18 cellular contexts compared by ENCODE assay signal in the genomic region with DNA sequence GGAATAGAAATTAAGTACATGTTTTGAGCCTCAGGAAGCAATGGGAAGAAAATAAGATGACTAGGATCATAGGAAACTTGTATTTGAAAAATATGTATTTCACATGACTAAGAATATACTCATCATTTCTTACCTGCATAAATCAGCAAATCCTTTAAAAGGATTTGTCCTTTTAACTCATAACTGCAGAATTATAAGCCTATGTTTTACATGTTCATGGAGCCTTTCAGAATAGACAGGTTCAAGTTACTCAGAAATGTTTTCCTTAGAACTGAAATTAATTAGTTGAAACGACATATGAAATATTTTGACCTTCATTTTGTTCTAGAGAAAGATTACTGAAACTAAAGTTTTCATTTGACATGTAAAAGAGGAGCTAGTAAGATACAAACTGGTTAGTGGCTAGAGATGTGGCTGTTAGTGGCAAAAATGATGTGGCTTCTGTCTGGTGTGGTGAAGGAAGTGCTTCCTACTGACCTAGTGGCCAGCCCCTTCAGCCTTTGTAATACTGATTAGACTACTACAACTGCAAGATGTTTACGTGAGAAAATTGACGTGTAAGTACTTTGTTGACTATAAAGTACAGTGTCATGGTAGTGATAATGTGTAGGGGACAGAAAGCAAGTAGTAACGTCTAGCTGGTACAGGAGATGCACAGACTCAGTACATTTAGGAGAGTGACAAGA. TPM values are rescaled to one million over a fixed set of nuclear protein-coding genes. Genes with fewer than 3 reads are reported as not detected.
DNase-seq lines count a peak whose midpoint lies in the region; ATAC-seq, FAIRE-seq and TF ChIP-seq lines count a peak whose summit lies in the region.
"Had no signal": no experiment of that assay in that cellular context is flagged by ENCODE, and none has a peak within 500 bp of the region (broad histone marks: within the 10 kb centered on the region; RNA-seq: fewer than 3 reads in every experiment).

No MANE protein-coding gene starts in this region.

- no peak for TF ChIP-seq POLR2A in HepG2 (IDR thresholded peaks at IDR 0.05; ENCODE audit: insufficient read depth in 1 of 2, low read depth in 2 of 2, low read length in 2 of 2)
- TF ChIP-seq POLR2A in right lobe of liver (IDR thresholded peaks at IDR 0.05) = no peak

- H3K36me3 Mint-ChIP-seq in activated CD4-positive, alpha-beta memory T cell treated with anti-CD3 and anti-CD28 coated beads, Interleukin-2, amount 10 ng/mL, durations not matched to agents 7 days and 5 days (ENCODE audit: low read depth) = peaks cover 51% of the 10 kb centered on the region

- DNase-seq in HepG2 (ENCODE audit: low spot score) (no peak), right lobe of liver (no peak), foreskin keratinocyte (peak in 1 of 2 donors; percentile 14), urothelium cell line (ENCODE audit: low spot score) (no peak), MM.1S (no peak), A172 (ENCODE audit: low spot score) (no peak), G401 (ENCODE audit: low spot score) (no peak)
- DNase-seq in activated CD4-positive, alpha-beta memory T cell treated with anti-CD3 and anti-CD28 coated beads, Interleukin-2, amount 10 ng/mL, durations not matched to agents 7 days and 5 days = no peak
- DNase-seq: amniotic stem cell; central memory CD4-positive, alpha-beta T cell; DMS153; foreskin melanocyte; mucosa of descending colon; NCI-H1105 treated with DMSO at 0.1 percent for 48 hours; ovary; PC-9 had no signal

- H3K4me1 ChIP-seq in HepG2 (ENCODE audit: insufficient read depth, low read length) (no peaks in the 10 kb centered on the region), right lobe of liver (no peaks in the 10 kb centered on the region), foreskin keratinocyte (peaks cover 9% of the 10 kb centered on the region), MM.1S (ENCODE audit: low read length) (no peaks in the 10 kb centered on the region)

- H3K27me3 ChIP-seq in HepG2 (ENCODE audit: control insufficient read depth in 1 of 2, insufficient read depth in 2 of 2, low read length in 2 of 2) = no peaks in the 10 kb centered on the region
- H3K27me3 ChIP-seq in right lobe of liver = no peaks in the 10 kb centered on the region
- no peaks in the 10 kb centered on the region for H3K27me3 ChIP-seq in foreskin keratinocyte
- H3K27me3 ChIP-seq in MM.1S (replicated peaks; ENCODE audit: insufficient read depth, low read length) = no peaks in the 10 kb centered on the region
- H3K27me3 ChIP-seq: ovary had no signal

- H3K4me3 Mint-ChIP-seq in activated CD4-positive, alpha-beta memory T cell treated with anti-CD3 and anti-CD28 coated beads, Interleukin-2, amount 10 ng/mL, durations not matched to agents 7 days and 5 days = no peak overlapping the region

- H4K20me1 ChIP-seq in HepG2 (ENCODE audit: insufficient read depth, low read length) (no peaks in the 10 kb centered on the region), MM.1S (ENCODE audit: insufficient read depth, low read length) (no peaks in the 10 kb centered on the region)

- intact Hi-C loops in HepG2 (cut with micrococcal nuclease; ENCODE audit: unreplicated experiment) (no loop called here), right lobe of liver (cut with DNase I) (loop anchor here in 1 of 2 donors (10.0 kb wide), 1 partner anchor 95 kb away; no protein-coding TSS in a partner anchor)

- CTCF ChIA-PET in HepG2 (lab: Yijun Ruan, JAX; ENCODE audit: low intra/inter-chr PET ratio, low total read pairs) = no interaction called here
- CTCF ChIA-PET in activated CD4-positive, alpha-beta memory T cell treated with anti-CD3 and anti-CD28 coated beads, Interleukin-2, amount 10 ng/mL, durations not matched to agents 7 days and 5 days (lab: Charles Lee) = interaction anchor here (1.1 to 2.0 kb wide), 4 partner anchors 9 to 324 kb away, joined by 4 to 7 read pairs (median 5); a partner anchor contains a TSS

- ATAC-seq in HepG2 (no peak), right lobe of liver (no peak), foreskin keratinocyte (peak; percentile 19)

- TF ChIP-seq RAD21 in HepG2 (CRISPR knock-in tag; IDR thresholded peaks at IDR 0.05) = no peak

- H3K9me3 ChIP-seq in HepG2 (ENCODE audit: low read length) (no peaks in the 10 kb centered on the region), right lobe of liver (no peaks in the 10 kb centered on the region), MM.1S (replicated peaks; ENCODE audit: insufficient read depth, low read length) (no peaks in the 10 kb centered on the region)
- H3K9me3 ChIP-seq: mucosa of descending colon, ovary had no signal

- H3K36me3 ChIP-seq in HepG2 (replicated peaks in 1 of 2; ENCODE audit: control insufficient read depth in 1 of 2, insufficient read depth in 2 of 2, low read length in 2 of 2) (peaks cover 5 to 63% of the 10 kb centered on the region in 2 experiments), right lobe of liver (peaks cover 0 to 79% (median 13%) of the 10 kb centered on the region in 4 donors), MM.1S (replicated peaks; ENCODE audit: insufficient read depth, low read length) (0 out of 2 replicates have a peak, but pooled peaks cover 2% of the 10 kb centered on the region)
- H3K36me3 ChIP-seq: ovary had no signal

- no peaks in the 10 kb centered on the region for H3K27me3 Mint-ChIP-seq in activated CD4-positive, alpha-beta memory T cell treated with anti-CD3 and anti-CD28 coated beads, Interleukin-2, amount 10 ng/mL, durations not matched to agents 7 days and 5 days

- H3K4me2 ChIP-seq in HepG2 (ENCODE audit: low read depth, low read length) = no peak overlapping the region
- no peak overlapping the region for H3K4me2 ChIP-seq in MM.1S (ENCODE audit: low read depth, low read length)
- H3K4me2 ChIP-seq: PC-9, smooth muscle cell had no signal

- H3K9ac ChIP-seq in HepG2 (ENCODE audit: insufficient read depth, low read depth, low read length) (no peak overlapping the region), MM.1S (ENCODE audit: low read length) (no peak overlapping the region)

- no peak for FAIRE-seq in HepG2 (lab: Jason Lieb, UNC)
- peak; percentile 59 for FAIRE-seq in urothelium cell line (lab: Jason Lieb, UNC)

- WGBS in HepG2 (ENCODE audit: low lambda C conversion rate) = 88% methylated on average over 4 of the region's 4 CpGs
- 62% methylated on average over 4 of the region's 4 CpGs for WGBS in right lobe of liver (ENCODE audit: insufficient coverage, low coverage, low lambda C conversion rate, missing lambda C conversion rate)

- TF ChIP-seq EP300 in HepG2 (IDR thresholded peaks at IDR 0.05; ENCODE audit: low read depth in 2 of 2, low read length in 2 of 2) (no peak), HepG2 (CRISPR knock-in tag; IDR thresholded peaks at IDR 0.05; ENCODE audit: borderline replicate concordance) (no peak)

- no peaks in the 10 kb centered on the region for H3K9me2 ChIP-seq in MM.1S (replicated peaks; ENCODE audit: insufficient read depth, low read length)

- POLR2A ChIA-PET in HepG2 (lab: Yijun Ruan, JAX) = no interaction called here
- POLR2A ChIA-PET in activated CD4-positive, alpha-beta memory T cell treated with anti-CD3 and anti-CD28 coated beads, Interleukin-2, amount 10 ng/mL, durations not matched to agents 7 days and 5 days (lab: Charles Lee) = interaction anchor here (1.0 to 1.4 kb wide), 2 partner anchors 322 to 324 kb away, joined by 4 read pairs; a partner anchor contains a TSS

- H3K4me1 Mint-ChIP-seq in activated CD4-positive, alpha-beta memory T cell treated with anti-CD3 and anti-CD28 coated beads, Interleukin-2, amount 10 ng/mL, durations not matched to agents 7 days and 5 days = peaks cover 11% of the 10 kb centered on the region

- H3K4me3 ChIP-seq in HepG2 (replicated peaks in 1 of 3; ENCODE audit: insufficient read depth in 1 of 3, low read depth in 2 of 3, low read length in 3 of 3) (no peak overlapping the region), right lobe of liver (no peak overlapping the region), MM.1S (ENCODE audit: low read length) (no peak overlapping the region)
- H3K4me3 ChIP-seq: mucosa of descending colon, ovary, PC-9, SK-N-MC, smooth muscle cell had no signal

- H3K27ac ChIP-seq in HepG2 (ENCODE audit: extremely low read length, insufficient read depth, low read length) = no peak overlapping the region
- H3K27ac ChIP-seq in right lobe of liver = no peak overlapping the region
- no peak overlapping the region for H3K27ac ChIP-seq in foreskin keratinocyte
- no peak overlapping the region for H3K27ac ChIP-seq in MM.1S (ENCODE audit: low read length)
- H3K27ac ChIP-seq: ovary, PC-9, SK-N-MC had no signal

- no peaks in the 10 kb centered on the region for H3K9me3 Mint-ChIP-seq in activated CD4-positive, alpha-beta memory T cell treated with anti-CD3 and anti-CD28 coated beads, Interleukin-2, amount 10 ng/mL, durations not matched to agents 7 days and 5 days

- TF ChIP-seq CTCF in HepG2 (CRISPR knock-in tag; IDR thresholded peaks at IDR 0.05) = no peak
- no peak for TF ChIP-seq CTCF in right lobe of liver (IDR thresholded peaks at IDR 0.05)
- no peak for TF ChIP-seq CTCF in foreskin keratinocyte (conservative IDR thresholded peaks at IDR 0.05)
- TF ChIP-seq CTCF in MM.1S (IDR thresholded peaks at IDR 0.05; ENCODE audit: low read length) = no peak

- no peaks in the 10 kb centered on the region for H3F3A ChIP-seq in MM.1S (ENCODE audit: insufficient read depth, low read length)

- H2AFZ ChIP-seq in HepG2 (ENCODE audit: low read length) (no peak overlapping the region), MM.1S (ENCODE audit: low read length) (no peak overlapping the region)
- H2AFZ ChIP-seq: PC-9 had no signal

- H3K79me2 ChIP-seq in HepG2 (ENCODE audit: insufficient read depth, low read length) = no peaks in the 10 kb centered on the region
- H3K79me2 ChIP-seq in MM.1S (ENCODE audit: low read length) = no peaks in the 10 kb centered on the region

- no TSS peak for BruUV-seq in HepG2 (replicated peaks; lab: Mats Ljungman, UMichigan)

- in situ Hi-C loops in HepG2 (cut with HindIII; ENCODE audit: extremely low pct_ligation_motif_present, low pct_unique_long_range_greater_than_20kb) (loop anchor here (10.0 kb wide), 1 partner anchor 95 kb away; no protein-coding TSS in a partner anchor), G401 (cut with HindIII; ENCODE audit: low sequenced_read_pairs) (no loop called here)

- peak overlapping the region; percentile 47 for H3K27ac Mint-ChIP-seq in activated CD4-positive, alpha-beta memory T cell treated with anti-CD3 and anti-CD28 coated beads, Interleukin-2, amount 10 ng/mL, durations not matched to agents 7 days and 5 days

RNA-seq across cellular contexts. Expression of a gene that starts 54.7 kb away (rescaled TPM):
- total RNA-seq in HepG2 (2016; rRNA removed; fragmentation: Illumina TruSeq; extraction: Trizol) = 7.1 and 9.4 TPM in 2 replicates
- 2.0 and 2.1 TPM in 2 replicates for total RNA-seq in HepG2 (2016; cell fraction: cytosol; rRNA removed; fragmentation: Illumina TruSeq; extraction: Trizol; ENCODE audit: low read depth)
- total RNA-seq in HepG2 (2016; cell fraction: insoluble cytoplasmic fraction; rRNA removed; fragmentation: Illumina TruSeq; extraction: Trizol) = 5.3 and 9.8 TPM in 2 replicates
- 2.5 and 3.3 TPM in 2 replicates for total RNA-seq in HepG2 (2016; cell fraction: membrane; rRNA removed; fragmentation: Illumina TruSeq; extraction: Trizol)
- 11.0 and 12.2 TPM in 2 replicates for total RNA-seq in HepG2 (2016; cell fraction: nucleus; rRNA removed; fragmentation: Illumina TruSeq; extraction: Trizol)
- 10.7 and 14.1 TPM in 2 replicates for polyA plus RNA-seq in HepG2 (2011; rRNA removed)
- 10.6 and 11.3 TPM in 2 replicates for polyA plus RNA-seq in HepG2 (2011; cell fraction: cytosol; rRNA removed)
- polyA plus RNA-seq in HepG2 (2011; cell fraction: nucleus; rRNA removed) = 7.5 and 7.6 TPM in 2 replicates
- 3.4 and 6.4 TPM in 2 replicates for polyA plus RNA-seq in HepG2 (2012)
- 0.76 and 1.3 TPM in 2 replicates for polyA plus RNA-seq in HepG2 (2016; cell fraction: cytosol; fragmentation: Illumina TruSeq; extraction: Trizol; ENCODE audit: low read depth)
- polyA plus RNA-seq in HepG2 (2016; cell fraction: insoluble cytoplasmic fraction; fragmentation: Illumina TruSeq; extraction: Trizol; ENCODE audit: low read depth) = 4.4 and 5.3 TPM in 2 replicates
- 1.2 and 1.4 TPM in 2 replicates for polyA plus RNA-seq in HepG2 (2016; cell fraction: membrane; fragmentation: Illumina TruSeq; extraction: Trizol; ENCODE audit: low read depth)
- 9.7 and 14.6 TPM in 2 replicates for polyA plus RNA-seq in HepG2 (2016; cell fraction: nucleus; fragmentation: Illumina TruSeq; extraction: Trizol; ENCODE audit: insufficient read depth, low read depth)
- 31.5 and 38.5 TPM in 2 replicates for polyA minus RNA-seq in HepG2 (2011; rRNA and poly(A)+ RNA removed; ENCODE audit: low replicate concordance)
- polyA minus RNA-seq in HepG2 (2011; cell fraction: cytosol; rRNA and poly(A)+ RNA removed) = 8.6 and 8.7 TPM in 2 replicates
- polyA minus RNA-seq in HepG2 (2011; cell fraction: nucleus; rRNA and poly(A)+ RNA removed) = 9.5 and 15.3 TPM in 2 replicates
- total RNA-seq in right lobe of liver = 1 to 10 TPM in 5 of 6 experiments, under 1 TPM in 1; 0.88 to 3.3 (median 1.7) TPM
- total RNA-seq in activated CD4-positive, alpha-beta memory T cell treated with anti-CD3 and anti-CD28 coated beads, Interleukin-2, amount 10 ng/mL, durations not matched to agents 7 days and 5 days = 10 to 100 TPM; 11.4 to 12.1 TPM
- total RNA-seq in foreskin keratinocyte = 15.0 and 17.7 TPM in 2 replicates
- polyA plus RNA-seq in foreskin keratinocyte = 10.4 and 12.9 TPM in 2 replicates
- total RNA-seq in A172 (2014; rRNA removed; shearing (Covaris generic)) = 24.5 and 28.1 TPM in 2 replicates
- 12.4 and 25.2 TPM in 2 replicates for total RNA-seq in G401 (2014; rRNA removed; shearing (Covaris generic))
